In the genomic region with DNA sequence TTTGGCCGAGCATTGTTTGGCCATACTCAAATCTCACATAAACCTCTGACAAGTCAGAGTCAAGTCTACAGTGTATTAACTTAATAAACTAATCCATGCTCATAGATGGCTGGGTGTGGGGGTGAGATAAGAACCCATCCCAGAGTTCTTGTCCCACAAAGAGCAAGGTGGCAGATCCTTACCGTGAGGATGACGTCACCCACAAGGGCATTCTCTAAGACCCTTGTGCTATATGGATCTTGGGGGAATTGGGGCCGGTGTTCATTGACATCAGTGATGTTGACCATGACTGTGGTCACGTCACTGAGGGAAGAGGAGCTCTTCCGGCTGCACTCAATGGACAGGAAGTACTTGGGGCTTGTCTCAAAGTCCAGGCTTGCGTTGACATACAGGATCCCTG, we compare ENCODE assay signal across 31 cellular contexts.
"Had no signal": no experiment of that assay in that cellular context is flagged by ENCODE, and none has a peak within 500 bp of the region (broad histone marks: within the 10 kb centered on the region; RNA-seq: fewer than 3 reads in every experiment).

No MANE protein-coding gene starts in this region.

- ATAC-seq: activated CD4-positive, alpha-beta T cell treated with anti-CD3 and anti-CD28 coated beads for 36 hours; activated CD8-positive, alpha-beta memory T cell treated with anti-CD3 and anti-CD28 coated beads, Interleukin-2, amount 10 ng/mL, durations not matched to agents 7 days and 5 days; activated CD8-positive, alpha-beta T cell treated with anti-CD3 and anti-CD28 coated beads, Interleukin-2, amount 10 ng/mL, durations not matched to agents 7 days and 5 days; activated naive CD4-positive, alpha-beta T cell treated with anti-CD3 and anti-CD28 coated beads, Interleukin-2, amount 50 U/mL, for 72 hours; effector memory CD8-positive, alpha-beta T cell; foreskin keratinocyte; gastrocnemius medialis; heart left ventricle had no signal

- H3K4me1 ChIP-seq: ascending aorta, breast epithelium, esophagus muscularis mucosa, foreskin keratinocyte, gastrocnemius medialis, heart left ventricle had no signal

- H3K4me3 Mint-ChIP-seq: activated CD4-positive, alpha-beta memory T cell treated with anti-CD3 and anti-CD28 coated beads for 36 hours; activated CD4-positive, alpha-beta T cell treated with anti-CD3 and anti-CD28 coated beads for 36 hours; activated CD4-positive, alpha-beta T cell treated with anti-CD3 and anti-CD28 coated beads, Interleukin-2, amount 10 ng/mL, durations not matched to agents 24 days and 14 days; activated CD8-positive, alpha-beta memory T cell treated with anti-CD3 and anti-CD28 coated beads, Interleukin-2, amount 10 ng/mL, durations not matched to agents 7 days and 5 days; activated CD8-positive, alpha-beta T cell treated with anti-CD3 and anti-CD28 coated beads, Interleukin-2, amount 10 ng/mL, durations not matched to agents 7 days and 5 days; activated naive CD4-positive, alpha-beta T cell treated with anti-CD3 and anti-CD28 coated beads, Interleukin-2, amount 10 ng/mL, durations not matched to agents 7 days and 5 days; activated naive CD8-positive, alpha-beta T cell treated with anti-CD3 and anti-CD28 coated beads, Interleukin-2, amount 10 ng/mL, durations not matched to agents 7 days and 5 days; activated T-helper 1 cell treated with anti-CD3 and anti-CD28 coated beads, Interleukin-12 subunit alpha, Interleukin-12 subunit beta, Interleukin-2, Interleukin-4 antibody, amounts not matched to agents 30 ng/mL and 10 ng/mL and 1 ng/mL, durations not matched to agents 14 hours and 24 hours and 36 hours; brain; central memory CD8-positive, alpha-beta T cell; effector memory CD8-positive, alpha-beta T cell had no signal

- DNase-seq: activated CD4-positive, alpha-beta memory T cell treated with anti-CD3 and anti-CD28 coated beads for 36 hours; activated CD4-positive, alpha-beta T cell treated with anti-CD3 and anti-CD28 coated beads for 36 hours; activated CD4-positive, alpha-beta T cell treated with anti-CD3 and anti-CD28 coated beads, Interleukin-2, amount 10 ng/mL, durations not matched to agents 24 days and 14 days; activated CD4-positive, CD25-positive, alpha-beta regulatory T cell; activated CD4-positive, CD25-positive, alpha-beta regulatory T cell treated with anti-CD3 and anti-CD28 coated beads, Interleukin-2, amount 50 U/mL, for 72 hours; activated CD8-positive, alpha-beta memory T cell treated with anti-CD3 and anti-CD28 coated beads, Interleukin-2, amount 10 ng/mL, durations not matched to agents 7 days and 5 days; activated CD8-positive, alpha-beta memory T cell treated with anti-CD3 and anti-CD28 coated beads, Interleukin-2, amount 50 U/mL, for 4 hours; activated CD8-positive, alpha-beta T cell treated with anti-CD3 and anti-CD28 coated beads, Interleukin-2, amount 10 ng/mL, durations not matched to agents 7 days and 5 days; activated effector memory CD4-positive, alpha-beta T cell treated with anti-CD3 and anti-CD28 coated beads, Interleukin-2, amount 50 U/mL, for 16 hours; activated naive CD4-positive, alpha-beta T cell; activated naive CD4-positive, alpha-beta T cell treated with anti-CD3 and anti-CD28 coated beads, Interleukin-2, amount 10 ng/mL, durations not matched to agents 7 days and 5 days; activated naive CD8-positive, alpha-beta T cell treated with anti-CD3 and anti-CD28 coated beads, Interleukin-2, amount 10 ng/mL, durations not matched to agents 7 days and 5 days; activated T-cell treated with anti-CD3 and anti-CD28 coated beads, Interleukin-2, amount 50 U/mL, for 1 hour; activated T-cell treated with anti-CD3 and anti-CD28 coated beads, Interleukin-2, amount 50 U/mL, for 48 hours; cortex of kidney; dermis blood vessel endothelial cell; effector CD4-positive, alpha-beta T cell; effector memory CD8-positive, alpha-beta T cell; foreskin keratinocyte; gastrocnemius medialis; glutamatergic neuron; heart left ventricle; T-helper 2 cell had no signal

- H3K36me3 ChIP-seq: ascending aorta, breast epithelium, esophagus muscularis mucosa, gastrocnemius medialis, heart left ventricle had no signal

- H3K9me3 ChIP-seq: ascending aorta, breast epithelium, esophagus muscularis mucosa, gastrocnemius medialis, heart left ventricle had no signal

- H3K27ac Mint-ChIP-seq: activated CD4-positive, alpha-beta memory T cell treated with anti-CD3 and anti-CD28 coated beads for 36 hours; activated CD4-positive, alpha-beta T cell treated with anti-CD3 and anti-CD28 coated beads for 36 hours; activated CD4-positive, alpha-beta T cell treated with anti-CD3 and anti-CD28 coated beads, Interleukin-2, amount 10 ng/mL, durations not matched to agents 24 days and 14 days; activated CD8-positive, alpha-beta memory T cell treated with anti-CD3 and anti-CD28 coated beads, Interleukin-2, amount 10 ng/mL, durations not matched to agents 7 days and 5 days; activated CD8-positive, alpha-beta T cell treated with anti-CD3 and anti-CD28 coated beads, Interleukin-2, amount 10 ng/mL, durations not matched to agents 7 days and 5 days; activated naive CD4-positive, alpha-beta T cell treated with anti-CD3 and anti-CD28 coated beads, Interleukin-2, amount 10 ng/mL, durations not matched to agents 7 days and 5 days; activated naive CD4-positive, alpha-beta T cell treated with anti-CD3 and anti-CD28 coated beads, Interleukin-2, amount 50 U/mL, for 72 hours; activated naive CD8-positive, alpha-beta T cell treated with anti-CD3 and anti-CD28 coated beads, Interleukin-2, amount 10 ng/mL, durations not matched to agents 7 days and 5 days; activated T-helper 1 cell treated with anti-CD3 and anti-CD28 coated beads, Interleukin-12 subunit alpha, Interleukin-12 subunit beta, Interleukin-2, Interleukin-4 antibody, amounts not matched to agents 30 ng/mL and 10 ng/mL and 1 ng/mL, durations not matched to agents 14 hours and 24 hours and 36 hours; activated T-helper 2 cell treated with anti-CD3 and anti-CD28 coated beads, Interferon-gamma antibody, Interleukin-2, Interleukin-4, amounts not matched to agents 10 μg/mL and 5 μg/mL and 100 μg/mL, durations not matched to agents 14 hours and 24 hours and 36 hours; effector memory CD8-positive, alpha-beta T cell had no signal

- H3K27me3 ChIP-seq: ascending aorta, breast epithelium, esophagus muscularis mucosa, foreskin keratinocyte, gastrocnemius medialis, heart left ventricle had no signal

- H3K4me3 ChIP-seq: ascending aorta, breast epithelium, esophagus muscularis mucosa, gastrocnemius medialis, heart left ventricle had no signal

- H3K4me1 Mint-ChIP-seq: activated CD4-positive, alpha-beta T cell treated with anti-CD3 and anti-CD28 coated beads for 36 hours; activated CD4-positive, alpha-beta T cell treated with anti-CD3 and anti-CD28 coated beads, Interleukin-2, amount 10 ng/mL, durations not matched to agents 24 days and 14 days; activated CD8-positive, alpha-beta memory T cell treated with anti-CD3 and anti-CD28 coated beads, Interleukin-2, amount 10 ng/mL, durations not matched to agents 7 days and 5 days; activated naive CD4-positive, alpha-beta T cell treated with anti-CD3 and anti-CD28 coated beads, Interleukin-2, amount 10 ng/mL, durations not matched to agents 7 days and 5 days; activated naive CD8-positive, alpha-beta T cell treated with anti-CD3 and anti-CD28 coated beads, Interleukin-2, amount 10 ng/mL, durations not matched to agents 7 days and 5 days; brain; central memory CD8-positive, alpha-beta T cell had no signal

- H3K27me3 Mint-ChIP-seq: activated CD4-positive, alpha-beta memory T cell treated with anti-CD3 and anti-CD28 coated beads for 36 hours; activated CD4-positive, alpha-beta T cell treated with anti-CD3 and anti-CD28 coated beads for 36 hours; activated CD4-positive, alpha-beta T cell treated with anti-CD3 and anti-CD28 coated beads, Interleukin-2, amount 10 ng/mL, durations not matched to agents 24 days and 14 days had no signal

- H3K36me3 Mint-ChIP-seq: activated CD4-positive, alpha-beta memory T cell treated with anti-CD3 and anti-CD28 coated beads for 36 hours; activated CD8-positive, alpha-beta memory T cell treated with anti-CD3 and anti-CD28 coated beads, Interleukin-2, amount 10 ng/mL, durations not matched to agents 7 days and 5 days; activated naive CD4-positive, alpha-beta T cell treated with anti-CD3 and anti-CD28 coated beads, Interleukin-2, amount 10 ng/mL, durations not matched to agents 7 days and 5 days; activated naive CD4-positive, alpha-beta T cell treated with anti-CD3 and anti-CD28 coated beads, Interleukin-2, amount 50 U/mL, for 72 hours; activated naive CD8-positive, alpha-beta T cell treated with anti-CD3 and anti-CD28 coated beads, Interleukin-2, amount 10 ng/mL, durations not matched to agents 7 days and 5 days; brain had no signal

- H3K27ac ChIP-seq: ascending aorta, breast epithelium, esophagus muscularis mucosa, foreskin keratinocyte, gastrocnemius medialis, heart left ventricle had no signal
